Comparison of ENCODE assay signal across 26 cellular contexts in the genomic region with DNA sequence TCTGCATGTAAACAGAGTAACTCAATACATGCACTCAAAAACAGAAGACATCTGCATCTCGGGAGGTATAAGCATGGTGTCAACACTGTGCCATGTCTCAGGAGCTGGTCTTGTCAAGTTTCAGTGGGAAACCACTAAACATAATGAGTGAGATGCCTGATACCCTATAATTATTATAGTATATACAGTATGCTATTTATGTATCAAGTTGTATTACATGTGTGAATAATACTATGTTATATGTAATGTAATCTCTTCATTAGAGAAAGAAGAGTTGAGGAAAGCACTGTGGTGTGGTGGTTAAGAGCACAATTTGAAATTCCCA. TPM values are rescaled to one million over a fixed set of nuclear protein-coding genes. Genes with fewer than 3 reads are reported as not detected.
"Had no signal": no experiment of that assay in that cellular context is flagged by ENCODE, and none has a peak within 500 bp of the region (broad histone marks: within the 10 kb centered on the region; RNA-seq: fewer than 3 reads in every experiment).

No MANE protein-coding gene starts in this region.

- H3K4me1 ChIP-seq: left lung, suprapubic skin had no signal

- H3K36me3 Mint-ChIP-seq: natural killer cell; stimulated activated memory B cell treated with anti-CD40 and anti-IgM and Interleukin-4, amounts not matched to agents 10 μg/mL and 1 μg/mL and 100 μg/mL, for 72 hours had no signal

- H3K27ac Mint-ChIP-seq: activated CD4-positive, alpha-beta memory T cell treated with anti-CD3 and anti-CD28 coated beads, Interleukin-2, amount 10 ng/mL, durations not matched to agents 7 days and 5 days; activated CD4-positive, alpha-beta T cell treated with anti-CD3 and anti-CD28 coated beads, Interleukin-2, amount 10 ng/mL, durations not matched to agents 24 days and 14 days; activated naive CD8-positive, alpha-beta T cell treated with anti-CD3 and anti-CD28 coated beads, Interleukin-2, amount 50 U/mL, for 24 hours; natural killer cell; progenitor cell of endocrine pancreas; stimulated activated memory B cell treated with anti-CD40 and anti-IgM and Interleukin-4, amounts not matched to agents 10 μg/mL and 1 μg/mL and 100 μg/mL, for 72 hours had no signal

- ATAC-seq: activated CD4-positive, CD25-positive, alpha-beta regulatory T cell treated with anti-CD3 and anti-CD28 coated beads, Interleukin-2, amount 50 U/mL, for 24 hours; activated naive CD8-positive, alpha-beta T cell treated with anti-CD3 and anti-CD28 coated beads, Interleukin-2, amount 50 U/mL, for 24 hours; heart right ventricle; left lung; natural killer cell; stimulated activated memory B cell treated with anti-CD40 and anti-IgM and Interleukin-4, amounts not matched to agents 10 μg/mL and 1 μg/mL and 100 μg/mL, for 72 hours had no signal

- H3K27me3 ChIP-seq: cardiac muscle cell had no signal

- DNase-seq: activated CD4-positive, alpha-beta memory T cell treated with anti-CD3 and anti-CD28 coated beads, Interleukin-2, amount 10 ng/mL, durations not matched to agents 7 days and 5 days; activated CD4-positive, alpha-beta T cell treated with anti-CD3 and anti-CD28 coated beads, Interleukin-2, amount 10 ng/mL, durations not matched to agents 24 days and 14 days; activated gamma-delta T cell; activated naive CD4-positive, alpha-beta T cell treated with anti-CD3 and anti-CD28 coated beads, Interleukin-2, amount 50 U/mL, for 16 hours; activated naive CD8-positive, alpha-beta T cell treated with anti-CD3 and anti-CD28 coated beads, Interleukin-2, amount 50 U/mL, for 24 hours; erythroblast; foreskin fibroblast; heart right ventricle; kidney glomerular epithelial cell; left lung; midbrain; natural killer cell; retina; sigmoid colon; stimulated activated CD4-positive, alpha-beta T cell treated with anti-CD3 and anti-CD28 coated beads, Interleukin-15, amount 100 ng/mL, for 24 hours; stomach had no signal

- H3K9me3 ChIP-seq: left lung, sigmoid colon, stomach, suprapubic skin, tibial nerve had no signal

- H3K4me3 Mint-ChIP-seq: activated CD4-positive, alpha-beta memory T cell treated with anti-CD3 and anti-CD28 coated beads, Interleukin-2, amount 10 ng/mL, durations not matched to agents 7 days and 5 days; activated CD4-positive, alpha-beta T cell treated with anti-CD3 and anti-CD28 coated beads, Interleukin-2, amount 10 ng/mL, durations not matched to agents 24 days and 14 days; activated naive CD8-positive, alpha-beta T cell treated with anti-CD3 and anti-CD28 coated beads, Interleukin-2, amount 50 U/mL, for 24 hours; natural killer cell; stimulated activated memory B cell treated with anti-CD40 and anti-IgM and Interleukin-4, amounts not matched to agents 10 μg/mL and 1 μg/mL and 100 μg/mL, for 72 hours had no signal

- H3K36me3 ChIP-seq: cardiac muscle cell, heart right ventricle, left lung, sigmoid colon, stomach, suprapubic skin, tibial nerve had no signal

- H3K9me3 Mint-ChIP-seq: activated CD4-positive, alpha-beta memory T cell treated with anti-CD3 and anti-CD28 coated beads, Interleukin-2, amount 10 ng/mL, durations not matched to agents 7 days and 5 days; activated CD4-positive, alpha-beta T cell treated with anti-CD3 and anti-CD28 coated beads, Interleukin-2, amount 10 ng/mL, durations not matched to agents 24 days and 14 days; stimulated activated memory B cell treated with anti-CD40 and anti-IgM and Interleukin-4, amounts not matched to agents 10 μg/mL and 1 μg/mL and 100 μg/mL, for 72 hours had no signal

- H3K4me3 ChIP-seq: cardiac muscle cell, heart right ventricle, left lung, sigmoid colon, smooth muscle cell, stomach, suprapubic skin, tibial nerve had no signal

- H3K27ac ChIP-seq: cardiac muscle cell, heart right ventricle, left lung, sigmoid colon, stomach, suprapubic skin, tibial nerve had no signal

- H3K4me2 ChIP-seq: smooth muscle cell had no signal

- H3K4me1 Mint-ChIP-seq: activated CD4-positive, alpha-beta memory T cell treated with anti-CD3 and anti-CD28 coated beads, Interleukin-2, amount 10 ng/mL, durations not matched to agents 7 days and 5 days; activated CD4-positive, alpha-beta T cell treated with anti-CD3 and anti-CD28 coated beads, Interleukin-2, amount 10 ng/mL, durations not matched to agents 24 days and 14 days; activated naive CD8-positive, alpha-beta T cell treated with anti-CD3 and anti-CD28 coated beads, Interleukin-2, amount 50 U/mL, for 24 hours; natural killer cell; stimulated activated memory B cell treated with anti-CD40 and anti-IgM and Interleukin-4, amounts not matched to agents 10 μg/mL and 1 μg/mL and 100 μg/mL, for 72 hours had no signal

- H3K27me3 Mint-ChIP-seq: activated CD4-positive, alpha-beta memory T cell treated with anti-CD3 and anti-CD28 coated beads, Interleukin-2, amount 10 ng/mL, durations not matched to agents 7 days and 5 days had no signal

RNA-seq across cellular contexts. Expression of gene PPBP, which starts 2.5 kb away (rescaled TPM):
- total RNA-seq: activated CD4-positive, alpha-beta memory T cell treated with anti-CD3 and anti-CD28 coated beads, Interleukin-2, amount 10 ng/mL, durations not matched to agents 7 days and 5 days; activated CD4-positive, alpha-beta T cell treated with anti-CD3 and anti-CD28 coated beads, Interleukin-2, amount 10 ng/mL, durations not matched to agents 24 days and 14 days; cardiac muscle cell; chondrocyte; fibroblast of lung; osteocyte; progenitor cell of endocrine pancreas; sigmoid colon; smooth muscle cell; suprapubic skin had no signal
- polyA plus RNA-seq: cardiac muscle cell, fibroblast of lung, smooth muscle cell had no signal

RNA-seq across cellular contexts. Expression of gene PF4, which starts 3.7 kb away (rescaled TPM):
- total RNA-seq: activated CD4-positive, alpha-beta memory T cell treated with anti-CD3 and anti-CD28 coated beads, Interleukin-2, amount 10 ng/mL, durations not matched to agents 7 days and 5 days; activated CD4-positive, alpha-beta T cell treated with anti-CD3 and anti-CD28 coated beads, Interleukin-2, amount 10 ng/mL, durations not matched to agents 24 days and 14 days; cardiac muscle cell; fibroblast of lung; osteocyte; smooth muscle cell; suprapubic skin had no signal
- polyA plus RNA-seq: cardiac muscle cell, fibroblast of lung had no signal

RNA-seq across cellular contexts. Expression of gene CXCL5, which starts 13.0 kb away (rescaled TPM):
- total RNA-seq: activated CD4-positive, alpha-beta memory T cell treated with anti-CD3 and anti-CD28 coated beads, Interleukin-2, amount 10 ng/mL, durations not matched to agents 7 days and 5 days; activated CD4-positive, alpha-beta T cell treated with anti-CD3 and anti-CD28 coated beads, Interleukin-2, amount 10 ng/mL, durations not matched to agents 24 days and 14 days; cardiac muscle cell; chondrocyte; sigmoid colon; suprapubic skin had no signal
- polyA plus RNA-seq: cardiac muscle cell had no signal

RNA-seq across cellular contexts. Expression of gene CXCL3, which starts 53.0 kb away (rescaled TPM):
- total RNA-seq: activated CD4-positive, alpha-beta memory T cell treated with anti-CD3 and anti-CD28 coated beads, Interleukin-2, amount 10 ng/mL, durations not matched to agents 7 days and 5 days; activated CD4-positive, alpha-beta T cell treated with anti-CD3 and anti-CD28 coated beads, Interleukin-2, amount 10 ng/mL, durations not matched to agents 24 days and 14 days; cardiac muscle cell had no signal
